ENCODE assay signal across 8 cellular contexts in genomic region chrX:154541896-154542722, GRCh38. TPM values are rescaled to one million over a fixed set of nuclear protein-coding genes. Genes with fewer than 3 reads are reported as not detected.
A peak's percentile ranks its signal among the peaks of the same experiment; 100 is the strongest.
DNase-seq lines count a peak whose midpoint lies in the region; ATAC-seq and TF ChIP-seq lines count a peak whose summit lies in the region.

No MANE protein-coding gene starts in this region.

- in situ Hi-C loops in astrocyte of the cerebellum (cut with HindIII; ENCODE audit: low sequenced_read_pairs): no loop called here

- no peaks in the 10 kb centered on the region for H3K27me3 ChIP-seq in kidney epithelial cell (ENCODE audit: control insufficient read depth, insufficient read depth, low read length)

- peak; percentile 90 for DNase-seq in H4 (ENCODE audit: low spot score)
- peak; percentile 65 to 67 for DNase-seq in SHP77 (lab: John Stamatoyannopoulos, UW)
- DNase-seq in astrocyte of the cerebellum (ENCODE audit: low read depth): peak; percentile 83
- peak; percentile 51 for DNase-seq in kidney epithelial cell (ENCODE audit: low read depth)
- peak; percentile 46 to 55 for DNase-seq in stimulated activated CD8-positive, alpha-beta memory T cell treated with anti-CD3 and anti-CD28 coated beads, Interleukin-15, amount 100 ng/mL, for 4 hours (ENCODE audit: low read depth in 2 of 2)
- DNase-seq in effector CD8-positive, alpha-beta T cell (lab: John Stamatoyannopoulos, UW): no peak
- no peak for DNase-seq in cortex of kidney (lab: John Stamatoyannopoulos, UW)

- TF ChIP-seq CTCF in astrocyte of the cerebellum (IDR thresholded peaks at IDR 0.05; ENCODE audit: low read depth, low read length, missing control alignments) (no peak), kidney epithelial cell (IDR thresholded peaks at IDR 0.05; ENCODE audit: insufficient read depth, low read length, poor library complexity, severe bottlenecking) (no peak)

- no peak overlapping the region for H3K4me3 ChIP-seq in astrocyte of the cerebellum (ENCODE audit: low read depth, low read length)
- H3K4me3 ChIP-seq in kidney epithelial cell (ENCODE audit: low read depth, low read length): no peak overlapping the region

- H3K36me3 ChIP-seq in kidney epithelial cell (ENCODE audit: control insufficient read depth, insufficient read depth, low read length): no peaks in the 10 kb centered on the region

- no peak for ATAC-seq in GM21381 (IDR thresholded peaks at IDR 0.05; ENCODE audit: unreplicated experiment)

RNA-seq across cellular contexts. Expression of gene G6PD, which starts 4.5 kb away (rescaled TPM):
- total RNA-seq in H4 (2014; rRNA removed; shearing (Covaris generic)): 329 and 350 TPM in 2 replicates
- 39.2 and 47.0 TPM in 2 replicates for total RNA-seq in kidney epithelial cell

RNA-seq across cellular contexts. Expression of gene IKBKG, which starts 5.3 kb away (rescaled TPM):
- total RNA-seq in H4 (2014; rRNA removed; shearing (Covaris generic)): 20.1 and 23.0 TPM in 2 replicates
- 14.6 and 16.7 TPM in 2 replicates for total RNA-seq in kidney epithelial cell

RNA-seq across cellular contexts. Expression of gene FAM3A, which starts 26.1 kb away (rescaled TPM):
- 17.2 and 17.9 TPM in 2 replicates for total RNA-seq in H4 (2014; rRNA removed; shearing (Covaris generic))
- 30.3 and 32.3 TPM in 2 replicates for total RNA-seq in kidney epithelial cell

RNA-seq across cellular contexts. Expression of gene CTAG1A, which starts 42.8 kb away (rescaled TPM):
- total RNA-seq in H4 (2014; rRNA removed; shearing (Covaris generic)): not detected in 2 replicates
- not detected in 2 replicates for total RNA-seq in kidney epithelial cell

RNA-seq across cellular contexts. Expression of gene SLC10A3, which starts 51.7 kb away (rescaled TPM):
- 20.0 and 35.3 TPM in 2 replicates for total RNA-seq in H4 (2014; rRNA removed; shearing (Covaris generic))
- 20.3 and 37.9 TPM in 2 replicates for total RNA-seq in kidney epithelial cell

Comparison
In these comparisons a context has a peak if more than half of its experiments do, and no peak if none do; other contexts are left out.
1. DNase-seq: peak in H4 (single experiment), SHP77 (2 of 2), astrocyte of the cerebellum (single experiment), kidney epithelial cell (single experiment) and stimulated activated CD8-positive, alpha-beta memory T cell treated with anti-CD3 and anti-CD28 coated beads, Interleukin-15, amount 100 ng/mL, for 4 hours (2 of 2); none in effector CD8-positive, alpha-beta T cell (single experiment) and cortex of kidney (single experiment).